In the genomic region with DNA sequence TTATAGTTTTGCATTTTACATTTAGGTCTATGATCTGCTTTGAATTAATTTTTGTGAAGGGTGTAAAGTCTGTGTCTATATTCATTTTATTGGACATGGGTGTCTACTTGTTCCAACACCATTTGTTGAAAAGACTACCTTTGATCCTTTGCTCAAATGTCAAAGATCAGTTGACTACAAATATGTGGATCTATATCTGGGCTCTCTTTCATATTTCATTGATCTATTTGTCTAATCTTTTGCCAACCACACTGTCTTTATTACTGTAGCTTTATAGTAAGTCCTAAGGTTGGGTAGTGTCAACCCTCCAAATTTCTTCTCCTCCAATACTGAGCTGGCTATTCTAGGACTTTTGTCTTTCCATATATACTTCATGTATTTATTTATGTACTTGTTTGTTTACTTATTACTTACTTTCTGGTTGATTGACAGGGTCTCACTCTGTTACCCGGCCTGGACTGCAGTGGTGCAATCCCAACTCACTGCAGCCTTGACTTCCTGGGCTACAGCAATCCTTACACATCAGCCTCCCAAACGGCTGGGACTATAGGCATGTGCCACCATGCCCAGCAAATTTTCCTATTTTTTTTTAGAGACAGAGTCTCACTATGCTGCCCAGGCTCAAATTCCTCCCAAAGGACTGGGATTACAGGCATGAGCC, we compare ENCODE assay signal across 10 cellular contexts.
"Had no signal": no experiment of that assay in that cellular context is flagged by ENCODE, and none has a peak within 500 bp of the region (broad histone marks: within the 10 kb centered on the region; RNA-seq: fewer than 3 reads in every experiment).

No MANE protein-coding gene starts in this region.

- H3K4me3 ChIP-seq: GM23248, HAP-1, K562 had no signal

- ATAC-seq: HCT116, K562 had no signal

- H3K9me3 Mint-ChIP-seq: HFFc6 had no signal

- H3K27ac ChIP-seq: GM23248, HL-60 had no signal

- H2AFZ ChIP-seq: GM23248 had no signal

- H3K27ac Mint-ChIP-seq: HFFc6 had no signal

- H3K9me3 ChIP-seq: HAP-1 had no signal

- H3K9ac ChIP-seq: GM23248 had no signal

- DNase-seq: GM23248, GOT3, H7, HFFc6, IMR-90, KG1 had no signal

- FAIRE-seq: K562 had no signal

- H3K4me3 Mint-ChIP-seq: HFFc6 had no signal

- H3K4me1 ChIP-seq: HAP-1 had no signal
